Comparison of ENCODE assay signal across 8 cellular contexts in genomic region chr14:103091041-103091882, GRCh38. TPM values are rescaled to one million over a fixed set of nuclear protein-coding genes. Genes with fewer than 3 reads are reported as not detected.
DNase-seq lines count a peak whose midpoint lies in the region; ATAC-seq, FAIRE-seq and TF ChIP-seq lines count a peak whose summit lies in the region.

No MANE protein-coding gene starts in this region.

- no peaks in the 10 kb centered on the region for H3K9me3 Mint-ChIP-seq in progenitor cell of endocrine pancreas (ENCODE audit: low read depth)

- TF ChIP-seq CTCF in fibroblast of pulmonary artery (IDR thresholded peaks at IDR 0.05; ENCODE audit: low read length, missing control alignments): peak; percentile 22
- TF ChIP-seq CTCF in progenitor cell of endocrine pancreas (IDR thresholded peaks at IDR 0.05; ENCODE audit: unreplicated experiment): peak; percentile 71

- peaks cover 8% of the 10 kb centered on the region for H3K27me3 Mint-ChIP-seq in progenitor cell of endocrine pancreas

- peak; percentile 82 for DNase-seq in CD1c-positive myeloid dendritic cell (ENCODE audit: extremely low spot score)
- peak; percentile 49 for DNase-seq in NCI-H510A (lab: John Stamatoyannopoulos, UW)
- peak; percentile 81 for DNase-seq in activated T-cell treated with anti-CD3 and anti-CD28 coated beads, Interleukin-2, amount 50 U/mL, for 1 hour
- DNase-seq in fibroblast of pulmonary artery (ENCODE audit: low read depth): peak; percentile 27
- peak; percentile 74 for DNase-seq in progenitor cell of endocrine pancreas (ENCODE audit: low spot score, unreplicated experiment)
- peak; percentile 36 for DNase-seq in urothelium cell line (ENCODE audit: low spot score)
- no peak for DNase-seq in HCEC 1CT

- no peak for FAIRE-seq in urothelium cell line (lab: Jason Lieb, UNC)

- peak overlapping the region; percentile 29 for H3K4me3 ChIP-seq in fibroblast of pulmonary artery (replicated peaks; ENCODE audit: low read depth, low read length)

- peaks cover 12% of the 10 kb centered on the region for H3K4me1 Mint-ChIP-seq in progenitor cell of endocrine pancreas (ENCODE audit: low read depth)

- peak overlapping the region; percentile 42 for H3K4me3 Mint-ChIP-seq in progenitor cell of endocrine pancreas (ENCODE audit: low read depth)

- no peak overlapping the region for H3K27ac Mint-ChIP-seq in progenitor cell of endocrine pancreas

- ATAC-seq in GM21619 (IDR thresholded peaks at IDR 0.05; ENCODE audit: unreplicated experiment): peak; percentile 49

- H3K36me3 Mint-ChIP-seq in progenitor cell of endocrine pancreas (ENCODE audit: insufficient read depth): no peaks in the 10 kb centered on the region

RNA-seq across cellular contexts. Expression of gene EXOC3L4, which starts 3.3 kb away (rescaled TPM):
- total RNA-seq in progenitor cell of endocrine pancreas: 28.4 and 30.8 TPM in 2 replicates

RNA-seq across cellular contexts. Expression of gene LBHD2, which starts 7.3 kb away (rescaled TPM):
- not detected in 2 replicates for total RNA-seq in progenitor cell of endocrine pancreas

RNA-seq across cellular contexts. Expression of gene TNFAIP2, which starts 32.0 kb away (rescaled TPM):
- 17.8 and 19.6 TPM in 2 replicates for total RNA-seq in progenitor cell of endocrine pancreas

RNA-seq across cellular contexts. Expression of gene CDC42BPB, which starts 33.9 kb away (rescaled TPM):
- 104 and 105 TPM in 2 replicates for total RNA-seq in progenitor cell of endocrine pancreas
